ENCODE assay signal across 8 cellular contexts in genomic region chr11:124402326-124402922, GRCh38. TPM values are rescaled to one million over a fixed set of nuclear protein-coding genes. Genes with fewer than 3 reads are reported as not detected.
A peak's percentile ranks its signal among the peaks of the same experiment; 100 is the strongest.
DNase-seq lines count a peak whose midpoint lies in the region; ATAC-seq and TF ChIP-seq lines count a peak whose summit lies in the region.

No MANE protein-coding gene starts in this region.

- H3K79me2 ChIP-seq in osteoblast (ENCODE audit: insufficient read depth, low read length), result no peaks in the 10 kb centered on the region

- H3K27ac Mint-ChIP-seq in activated CD8-positive, alpha-beta T cell treated with anti-CD3 and anti-CD28 coated beads, Interleukin-2, amount 10 ng/mL, durations not matched to agents 7 days and 5 days, result no peak overlapping the region

- no peaks in the 10 kb centered on the region for H4K20me1 ChIP-seq in osteoblast (ENCODE audit: insufficient read depth, low read length)

- H3K9me3 Mint-ChIP-seq in activated CD8-positive, alpha-beta T cell treated with anti-CD3 and anti-CD28 coated beads, Interleukin-2, amount 10 ng/mL, durations not matched to agents 7 days and 5 days (ENCODE audit: insufficient read depth), result no peaks in the 10 kb centered on the region

- peak; percentile 79 for ATAC-seq in HG02759 (IDR thresholded peaks at IDR 0.05; ENCODE audit: unreplicated experiment)
- peak; percentile 81 for ATAC-seq in activated CD8-positive, alpha-beta T cell treated with anti-CD3 and anti-CD28 coated beads, Interleukin-2, amount 10 ng/mL, durations not matched to agents 7 days and 5 days

- no peak overlapping the region for H3K4me3 Mint-ChIP-seq in activated CD8-positive, alpha-beta T cell treated with anti-CD3 and anti-CD28 coated beads, Interleukin-2, amount 10 ng/mL, durations not matched to agents 7 days and 5 days

- no peak overlapping the region for H3K4me2 ChIP-seq in osteoblast (ENCODE audit: insufficient read depth, low read length)

- no peak overlapping the region for H3K27ac ChIP-seq in osteoblast (ENCODE audit: low read depth, low read length)

- H3K4me3 ChIP-seq in GM12865 (ENCODE audit: low read depth, low read length) (no peak overlapping the region), NB4 (ENCODE audit: low read depth, low read length) (no peak overlapping the region), foreskin fibroblast (ENCODE audit: low read depth in 1 of 2, low read length in 2 of 2) (no peak overlapping the region), osteoblast (ENCODE audit: insufficient read depth, low read length) (no peak overlapping the region)

- no peaks in the 10 kb centered on the region for H3K9me3 ChIP-seq in osteoblast (ENCODE audit: low read depth, low read length)

- POLR2A ChIA-PET in activated CD8-positive, alpha-beta T cell treated with anti-CD3 and anti-CD28 coated beads, Interleukin-2, amount 10 ng/mL, durations not matched to agents 7 days and 5 days (lab: Charles Lee), result no interaction called here

- no peaks in the 10 kb centered on the region for H3K27me3 ChIP-seq in osteoblast (ENCODE audit: insufficient read depth, low read length)

- peaks cover 1% of the 10 kb centered on the region for H3K27me3 Mint-ChIP-seq in activated CD8-positive, alpha-beta T cell treated with anti-CD3 and anti-CD28 coated beads, Interleukin-2, amount 10 ng/mL, durations not matched to agents 7 days and 5 days (ENCODE audit: low read depth)

- no peaks in the 10 kb centered on the region for H3K36me3 ChIP-seq in osteoblast (ENCODE audit: insufficient read depth, low read length)

- CTCF ChIA-PET in activated CD8-positive, alpha-beta T cell treated with anti-CD3 and anti-CD28 coated beads, Interleukin-2, amount 10 ng/mL, durations not matched to agents 7 days and 5 days (lab: Charles Lee), result interaction anchor here (1.0 to 3.6 kb wide), 12 partner anchors 10 to 332 kb away, joined by 3 to 23 read pairs (median 5); partner anchors contain the start of gene VWA5A

- DNase-seq in AML-193 (lab: John Stamatoyannopoulos, UW) (peak; percentile 54 to 60), GM12865 (ENCODE audit: low read depth) (peak; percentile 68), NB4 (ENCODE audit: low read depth) (peak; percentile 67), foreskin fibroblast (peak; percentile 55 to 70), osteoblast (ENCODE audit: insufficient read length, low spot score, missing footprints) (peak; percentile 88), NCI-H1048 (lab: John Stamatoyannopoulos, UW) (no peak)
- DNase-seq in activated CD8-positive, alpha-beta T cell treated with anti-CD3 and anti-CD28 coated beads, Interleukin-2, amount 10 ng/mL, durations not matched to agents 7 days and 5 days, result peak; percentile 68

- peaks cover 2% of the 10 kb centered on the region for H3K4me1 Mint-ChIP-seq in activated CD8-positive, alpha-beta T cell treated with anti-CD3 and anti-CD28 coated beads, Interleukin-2, amount 10 ng/mL, durations not matched to agents 7 days and 5 days (ENCODE audit: low read depth)

- TF ChIP-seq CTCF in GM12865 (IDR thresholded peaks at IDR 0.05; ENCODE audit: insufficient read depth, low read depth, low read length, missing control alignments) (peak; percentile 73), NB4 (IDR thresholded peaks at IDR 0.05; ENCODE audit: low read depth, low read length) (peak; percentile 85), foreskin fibroblast (IDR thresholded peaks at IDR 0.05; ENCODE audit: low read depth, low read length) (peak; percentile 73), osteoblast (IDR thresholded peaks at IDR 0.05; ENCODE audit: extremely low read depth, low read depth, low read length) (peak; percentile 90)

- no peak overlapping the region for H2AFZ ChIP-seq in osteoblast (ENCODE audit: low read length)

- no peaks in the 10 kb centered on the region for H3K36me3 Mint-ChIP-seq in activated CD8-positive, alpha-beta T cell treated with anti-CD3 and anti-CD28 coated beads, Interleukin-2, amount 10 ng/mL, durations not matched to agents 7 days and 5 days (ENCODE audit: low read depth)

- no peak for TF ChIP-seq POLR2A in NB4 (IDR thresholded peaks at IDR 0.05; ENCODE audit: extremely low read depth, insufficient read length)

- no peaks in the 10 kb centered on the region for H3K4me1 ChIP-seq in osteoblast (ENCODE audit: insufficient read depth, low read length)

RNA-seq across cellular contexts. Expression of gene OR8B3, which starts 3.6 kb away (rescaled TPM):
- total RNA-seq in activated CD8-positive, alpha-beta T cell treated with anti-CD3 and anti-CD28 coated beads, Interleukin-2, amount 10 ng/mL, durations not matched to agents 7 days and 5 days, result not detected
- not detected in 2 replicates for total RNA-seq in osteoblast

RNA-seq across cellular contexts. Expression of gene OR8B2, which starts 18.1 kb away (rescaled TPM):
- not detected for total RNA-seq in activated CD8-positive, alpha-beta T cell treated with anti-CD3 and anti-CD28 coated beads, Interleukin-2, amount 10 ng/mL, durations not matched to agents 7 days and 5 days
- not detected in 2 replicates for total RNA-seq in osteoblast

RNA-seq across cellular contexts. Expression of gene OR8B4, which starts 22.2 kb away (rescaled TPM):
- total RNA-seq in activated CD8-positive, alpha-beta T cell treated with anti-CD3 and anti-CD28 coated beads, Interleukin-2, amount 10 ng/mL, durations not matched to agents 7 days and 5 days, result not detected
- total RNA-seq in osteoblast, result not detected in 2 replicates

RNA-seq across cellular contexts. Expression of gene OR8B8, which starts 43.1 kb away (rescaled TPM):
- total RNA-seq in activated CD8-positive, alpha-beta T cell treated with anti-CD3 and anti-CD28 coated beads, Interleukin-2, amount 10 ng/mL, durations not matched to agents 7 days and 5 days, result not detected
- total RNA-seq in osteoblast, result not detected in 2 replicates
